Comparison of ENCODE assay signal across 21 cellular contexts in genomic region chr14:60278350-60278749, GRCh38.
"Had no signal": no experiment of that assay in that cellular context is flagged by ENCODE, and none has a peak within 500 bp of the region (broad histone marks: within the 10 kb centered on the region; RNA-seq: fewer than 3 reads in every experiment).

No MANE protein-coding gene starts in this region.

- FAIRE-seq: colon, endometrium had no signal

- DNase-seq: activated CD4-positive, alpha-beta T cell treated with anti-CD3 and anti-CD28 coated beads, Interleukin-2, amount 10 ng/mL, durations not matched to agents 24 days and 14 days; activated CD8-positive, alpha-beta memory T cell treated with anti-CD3 and anti-CD28 coated beads, Interleukin-2, amount 50 U/mL, for 4 hours; activated effector memory CD4-positive, alpha-beta T cell treated with Interleukin-2 at 50 U/mL for 16 hours; activated naive CD4-positive, alpha-beta T cell treated with anti-CD3 and anti-CD28 coated beads, Interleukin-2, amount 10 ng/mL, durations not matched to agents 7 days and 5 days; activated naive CD8-positive, alpha-beta T cell treated with anti-CD3 and anti-CD28 coated beads, Interleukin-2, amount 50 U/mL, for 24 hours; activated T-cell treated with anti-CD3 and anti-CD28 coated beads, Interleukin-2, amount 50 U/mL, for 48 hours; anterior cingulate cortex; caudate nucleus; heart left ventricle; left lung; mammary epithelial cell; nephron progenitor cell; stimulated activated naive CD8-positive, alpha-beta T cell treated with anti-CD3 and anti-CD28 coated beads, Interleukin-15, Interleukin-2, amounts not matched to agents 100 U/mL and 50 U/mL, for 24 hours; substantia nigra; SW 1271; T-helper 2 cell; tibial artery had no signal

- H3K9me3 ChIP-seq: gastroesophageal sphincter, heart left ventricle, left lung, right atrium auricular region, tibial artery had no signal

- H3K4me3 ChIP-seq: gastroesophageal sphincter, heart left ventricle, left lung, right atrium auricular region, tibial artery had no signal

- H3K27ac ChIP-seq: gastroesophageal sphincter, heart left ventricle, left lung, right atrium auricular region, tibial artery had no signal

- H3K27me3 ChIP-seq: gastroesophageal sphincter, heart left ventricle, left lung, right atrium auricular region, tibial artery had no signal
